ENCODE assay signal across 8 cellular contexts in the genomic region with DNA sequence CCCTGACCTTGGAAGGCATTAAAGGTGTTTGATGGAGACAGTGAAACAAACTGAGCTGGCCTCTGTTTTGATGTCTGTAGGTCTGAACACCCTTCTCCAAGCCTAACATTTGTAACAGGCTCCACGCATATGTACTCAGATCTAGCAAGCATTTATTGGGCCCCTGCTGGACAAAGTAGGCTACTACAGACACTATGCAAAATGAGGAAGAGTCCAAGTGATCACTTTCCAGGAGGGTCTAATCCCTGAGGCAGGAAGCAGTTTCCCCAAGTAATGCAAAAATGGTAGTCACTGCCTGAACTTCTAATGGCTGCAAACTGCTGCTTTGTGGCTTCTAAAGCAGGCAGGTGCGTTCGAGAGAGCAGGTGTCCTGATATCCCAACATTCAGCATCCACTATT.
A peak's percentile ranks its signal among the peaks of the same experiment; 100 is the strongest.
DNase-seq lines count a peak whose midpoint lies in the region; ATAC-seq and TF ChIP-seq lines count a peak whose summit lies in the region.

No MANE protein-coding gene starts in this region.

- H3K27ac Mint-ChIP-seq in osteocyte (ENCODE audit: unreplicated experiment) = no peak overlapping the region

- DNase-seq in GM12864 (ENCODE audit: low read depth) = no peak
- peak; percentile 84 for DNase-seq in NCI-H82 treated with DMSO at 0.1 percent for 48 hours (lab: John Stamatoyannopoulos, UW; ENCODE audit: unreplicated experiment)
- peak; percentile 26 for DNase-seq in epithelial cell of esophagus (ENCODE audit: low read depth)
- DNase-seq in osteocyte (ENCODE audit: extremely low spot score, unreplicated experiment) = no peak
- DNase-seq in ascending aorta (ENCODE audit: low spot score in 2 of 2) = no peak
- DNase-seq in activated effector memory CD4-positive, alpha-beta T cell treated with anti-CD3 and anti-CD28 coated beads, Interleukin-2, amount 50 U/mL, for 16 hours = no peak

- peak; percentile 79 for ATAC-seq in HG03139 (IDR thresholded peaks at IDR 0.05; ENCODE audit: unreplicated experiment)
- ATAC-seq in GM19328 (IDR thresholded peaks at IDR 0.05; ENCODE audit: unreplicated experiment) = no peak

- H3K27me3 Mint-ChIP-seq in osteocyte (ENCODE audit: unreplicated experiment) = peaks cover 25% of the 10 kb centered on the region

- no peak overlapping the region for H3K27ac ChIP-seq in ascending aorta

- no peaks in the 10 kb centered on the region for H3K36me3 ChIP-seq in ascending aorta

- H3K4me3 ChIP-seq in GM12864 (ENCODE audit: low read depth, low read length) (no peak overlapping the region), epithelial cell of esophagus (ENCODE audit: low read length) (no peak overlapping the region), ascending aorta (no peak overlapping the region)

- H3K4me1 ChIP-seq in ascending aorta = no peaks in the 10 kb centered on the region

- no peak overlapping the region for H3K4me3 Mint-ChIP-seq in osteocyte (ENCODE audit: unreplicated experiment)

- no peaks in the 10 kb centered on the region for H3K9me3 Mint-ChIP-seq in osteocyte (ENCODE audit: unreplicated experiment)

- H3K36me3 Mint-ChIP-seq in osteocyte (ENCODE audit: unreplicated experiment) = no peaks in the 10 kb centered on the region

- H3K9me3 ChIP-seq in ascending aorta = no peaks in the 10 kb centered on the region

- H3K4me1 Mint-ChIP-seq in osteocyte (ENCODE audit: unreplicated experiment) = no peaks in the 10 kb centered on the region

- intact Hi-C loops in ascending aorta (cut with DNase I) = no loop called here

- no peaks in the 10 kb centered on the region for H3K27me3 ChIP-seq in ascending aorta

- TF ChIP-seq CTCF in GM12864 (IDR thresholded peaks at IDR 0.05; ENCODE audit: low read depth, low read length, missing control alignments) (peak; percentile 72), epithelial cell of esophagus (IDR thresholded peaks at IDR 0.05; ENCODE audit: insufficient read depth, low read depth, low read length, missing control alignments) (peak; percentile 56), osteocyte (IDR thresholded peaks at IDR 0.05) (peak; percentile 53), ascending aorta (IDR thresholded peaks at IDR 0.05) (peak in 1 of 3 experiments; percentile 31)

Comparison
In these comparisons a context has a peak if more than half of its experiments do, and no peak if none do; other contexts are left out.
1. DNase-seq: peak in NCI-H82 treated with DMSO at 0.1 percent for 48 hours (single experiment) and epithelial cell of esophagus (single experiment); none in GM12864 (single experiment), osteocyte (single experiment), ascending aorta (0 of 2) and activated effector memory CD4-positive, alpha-beta T cell treated with anti-CD3 and anti-CD28 coated beads, Interleukin-2, amount 50 U/mL, for 16 hours (single experiment).